ENCODE assay signal across 1 cellular context in the genomic region with DNA sequence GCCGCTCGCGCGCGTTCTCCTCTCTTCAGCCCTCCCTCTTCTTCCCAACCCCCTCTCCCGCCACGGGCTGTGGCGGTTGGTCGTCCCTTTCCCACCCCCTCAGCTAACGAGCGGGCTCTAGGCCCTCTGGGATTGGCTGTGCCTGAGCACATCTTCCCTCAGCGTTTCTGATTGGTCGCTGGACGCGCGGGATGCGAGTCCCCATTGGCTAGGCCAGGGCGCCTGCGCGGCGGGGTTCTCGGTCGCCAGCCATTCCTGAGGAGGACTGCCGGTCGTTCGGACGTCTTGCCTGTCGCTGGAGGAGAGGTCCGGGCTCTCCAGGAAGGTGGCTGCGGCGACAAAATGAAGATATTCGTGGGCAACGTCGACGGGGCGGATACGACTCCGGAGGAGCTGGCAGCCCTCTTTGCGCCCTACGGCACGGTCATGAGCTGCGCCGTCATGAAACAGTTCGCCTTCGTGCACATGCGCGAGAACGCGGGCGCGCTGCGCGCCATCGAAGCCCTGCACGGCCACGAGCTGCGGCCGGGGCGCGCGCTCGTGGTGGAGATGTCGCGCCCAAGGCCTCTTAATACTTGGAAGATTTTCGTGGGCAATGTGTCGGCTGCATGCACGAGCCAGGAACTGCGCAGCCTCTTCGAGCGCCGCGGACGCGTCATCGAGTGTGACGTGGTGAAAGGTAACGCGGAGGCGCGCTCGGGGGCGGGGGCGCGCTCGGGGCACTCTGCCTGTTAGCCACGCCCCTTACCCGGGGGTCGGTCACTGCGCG.
TF ChIP-seq lines count a peak whose summit lies in the region.

Gene RBM14 (plus strand): TSS at position 252 of the 769 bp plus-strand sequence. CDS start 91 bp downstream, at position 343.

TF ChIP-seq in GM23338, 12 proteins besides CTCF, POLR2A, EP300 and RAD21:
- TF ChIP-seq NANOG (IDR thresholded peaks at IDR 0.05; ENCODE audit: borderline replicate concordance) (no peak), CREB1 (CRISPR knock-in tag; IDR thresholded peaks at IDR 0.05; ENCODE audit: low read depth) (peak; percentile 87), EZH2 (IDR thresholded peaks at IDR 0.05; ENCODE audit: low read depth, unreplicated experiment) (no peak), POLR2AphosphoS5 (IDR thresholded peaks at IDR 0.05; ENCODE audit: low read depth) (peak; percentile 100)
TF ChIP-seq in GM23338: peak in this region for 2.
